Comparison of ENCODE assay signal across 12 cellular contexts in the genomic region with DNA sequence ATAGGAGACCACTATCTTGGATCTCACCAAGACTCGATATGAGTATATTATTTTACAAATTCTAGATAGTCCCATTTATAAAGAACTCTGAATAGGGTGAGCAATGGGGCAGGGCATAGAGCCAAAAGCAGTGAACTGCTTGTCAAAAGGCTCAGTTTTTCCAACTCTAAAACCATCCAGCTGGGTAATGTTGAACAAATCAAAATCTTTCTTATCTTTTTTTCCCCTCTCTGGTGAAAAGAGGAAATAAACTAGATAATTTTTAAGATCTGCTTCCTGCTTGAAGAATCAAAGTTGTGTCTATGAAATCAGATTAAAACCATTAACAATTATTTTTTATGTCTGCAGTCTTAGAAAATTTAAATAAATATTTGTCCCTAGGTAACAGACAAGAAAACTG.
DNase-seq lines count a peak whose midpoint lies in the region; ATAC-seq and TF ChIP-seq lines count a peak whose summit lies in the region.
"Had no signal": no experiment of that assay in that cellular context is flagged by ENCODE, and none has a peak within 500 bp of the region (broad histone marks: within the 10 kb centered on the region; RNA-seq: fewer than 3 reads in every experiment).

No MANE protein-coding gene starts in this region.

- H2BK120ac ChIP-seq in neuronal stem cell (ENCODE audit: low read depth, low read length) = no peak overlapping the region

- no peak overlapping the region for H3K14ac ChIP-seq in neuronal stem cell (ENCODE audit: low read length)

- H3K79me2 ChIP-seq in fibroblast of lung (ENCODE audit: control insufficient read depth, insufficient read depth, low read length) (no peaks in the 10 kb centered on the region), neural progenitor cell (ENCODE audit: low read depth) (no peaks in the 10 kb centered on the region)

- H2BK12ac ChIP-seq in neuronal stem cell (ENCODE audit: low read length) = no peak overlapping the region

- no peak overlapping the region for H4K8ac ChIP-seq in neuronal stem cell (ENCODE audit: low read depth, low read length)

- H3K36me3 Mint-ChIP-seq in neural progenitor cell = peaks cover under 1% of the 10 kb centered on the region
- H3K36me3 Mint-ChIP-seq: activated naive CD4-positive, alpha-beta T cell treated with anti-CD3 and anti-CD28 coated beads, Interleukin-2, amount 50 U/mL, for 24 hours had no signal

- no peaks in the 10 kb centered on the region for H3F3A ChIP-seq in neural progenitor cell (ENCODE audit: low read depth)

- no peak overlapping the region for H3K4me3 Mint-ChIP-seq in neural progenitor cell
- H3K4me3 Mint-ChIP-seq: activated naive CD4-positive, alpha-beta T cell treated with anti-CD3 and anti-CD28 coated beads, Interleukin-2, amount 50 U/mL, for 24 hours had no signal

- no peaks in the 10 kb centered on the region for H4K20me1 ChIP-seq in BLaER1 treated with 17β-estradiol and CSF1 and Interleukin-3, amounts not matched to agents 10 nM and 100 nM
- no peaks in the 10 kb centered on the region for H4K20me1 ChIP-seq in fibroblast of lung (ENCODE audit: control insufficient read depth, extremely low read depth, insufficient read depth, low read length)
- no peaks in the 10 kb centered on the region for H4K20me1 ChIP-seq in neural progenitor cell (ENCODE audit: low read depth)

- no peak overlapping the region for H3K27ac Mint-ChIP-seq in neural progenitor cell
- H3K27ac Mint-ChIP-seq: activated naive CD4-positive, alpha-beta T cell treated with anti-CD3 and anti-CD28 coated beads, Interleukin-2, amount 50 U/mL, for 24 hours had no signal

- no peak overlapping the region for H2BK15ac ChIP-seq in neuronal stem cell (ENCODE audit: low read length)

- H2AFZ ChIP-seq in fibroblast of lung (ENCODE audit: low read length) (no peak overlapping the region), neural progenitor cell (replicated peaks) (no peak overlapping the region), neuronal stem cell (ENCODE audit: low read length) (no peak overlapping the region)

- no peak overlapping the region for H3K4me3 ChIP-seq in BLaER1 treated with 17β-estradiol and CSF1 and Interleukin-3, amounts not matched to agents 10 nM and 100 nM
- H3K4me3 ChIP-seq in RWPE2 (ENCODE audit: severe bottlenecking) (no peak overlapping the region), fibroblast of lung (replicated peaks in 1 of 4; ENCODE audit: control extremely low read depth in 1 of 4, insufficient read depth in 1 of 4, low read depth in 3 of 4, low read length in 4 of 4) (no peak overlapping the region), ovary (no peak overlapping the region), neural progenitor cell (no peak overlapping the region), neuronal stem cell (ENCODE audit: low read length in 2 of 2) (no peak overlapping the region)

- peak overlapping the region in 8 of 11 experiments; percentile 10 to 83 (median 65); a peak in 14 of 22 replicates for H3K27ac ChIP-seq in BLaER1 treated with 17β-estradiol and CSF1 and Interleukin-3, amounts not matched to agents 10 nM and 100 nM
- H3K27ac ChIP-seq in RWPE2 (ENCODE audit: poor library complexity, severe bottlenecking) (peak overlapping the region; percentile 90), fibroblast of lung (ENCODE audit: insufficient read depth, low read length) (peak overlapping the region; percentile 41), ovary (peak overlapping the region in 1 of 2 donors; percentile 24), neural progenitor cell (no peak overlapping the region), neuronal stem cell (replicated peaks; ENCODE audit: low read length) (no peak overlapping the region)

- no peaks in the 10 kb centered on the region for H3K36me3 ChIP-seq in BLaER1 treated with 17β-estradiol and CSF1 and Interleukin-3, amounts not matched to agents 10 nM and 100 nM
- H3K36me3 ChIP-seq in RWPE2 (ENCODE audit: low read depth) (no peaks in the 10 kb centered on the region), fibroblast of lung (ENCODE audit: control insufficient read depth, insufficient read depth, low read length) (no peaks in the 10 kb centered on the region), ovary (no peaks in the 10 kb centered on the region), neural progenitor cell (no peaks in the 10 kb centered on the region), neuronal stem cell (replicated peaks in 1 of 2; ENCODE audit: control insufficient read depth in 2 of 2, insufficient read depth in 2 of 2, low read length in 2 of 2) (no peaks in the 10 kb centered on the region)

- intact Hi-C loops in ovary (cut with DNase I) = loop anchor here in 1 of 4 donors (5.0 kb wide), 1 partner anchor 67 kb away; no protein-coding TSS in a partner anchor

- peak overlapping the region; percentile 10 to 91 (median 57) for H3K4me2 ChIP-seq in BLaER1 treated with 17β-estradiol and CSF1 and Interleukin-3, amounts not matched to agents 10 nM and 100 nM
- H3K4me2 ChIP-seq in fibroblast of lung (ENCODE audit: extremely low read depth, insufficient read depth, low read length) (no peak overlapping the region), neural progenitor cell (no peak overlapping the region), neuronal stem cell (ENCODE audit: insufficient read depth, low read length, poor library complexity, severe bottlenecking) (no peak overlapping the region)

- H3K4me1 Mint-ChIP-seq in neural progenitor cell = no peaks in the 10 kb centered on the region

- peaks cover under 1% of the 10 kb centered on the region for H3K9me3 Mint-ChIP-seq in neural progenitor cell
- H3K9me3 Mint-ChIP-seq: activated naive CD4-positive, alpha-beta T cell treated with anti-CD3 and anti-CD28 coated beads, Interleukin-2, amount 50 U/mL, for 24 hours had no signal

- no peak for TF ChIP-seq POLR2A in ovary (IDR thresholded peaks at IDR 0.05)

- peaks cover 46 to 69% (median 61%) of the 10 kb centered on the region in 10 experiments for H3K4me1 ChIP-seq in BLaER1 treated with 17β-estradiol and CSF1 and Interleukin-3, amounts not matched to agents 10 nM and 100 nM
- H3K4me1 ChIP-seq in RWPE2 (ENCODE audit: insufficient read depth, poor library complexity, severe bottlenecking) (peaks cover 49% of the 10 kb centered on the region), fibroblast of lung (ENCODE audit: control insufficient read depth, extremely low read depth, insufficient read depth, low read length) (peaks cover 19% of the 10 kb centered on the region), ovary (ENCODE audit: insufficient read depth) (peaks cover 3% of the 10 kb centered on the region), neural progenitor cell (no peaks in the 10 kb centered on the region), neuronal stem cell (ENCODE audit: control insufficient read depth in 2 of 2, insufficient read depth in 1 of 2, low read depth in 1 of 2, low read length in 2 of 2) (no peaks in the 10 kb centered on the region)

- no peaks in the 10 kb centered on the region for H3K27me3 Mint-ChIP-seq in neural progenitor cell (ENCODE audit: insufficient read depth, low read depth)
- H3K27me3 Mint-ChIP-seq: activated naive CD4-positive, alpha-beta T cell treated with anti-CD3 and anti-CD28 coated beads, Interleukin-2, amount 50 U/mL, for 24 hours had no signal

- H3K79me1 ChIP-seq in neuronal stem cell (ENCODE audit: low read depth, low read length) = peaks cover 1% of the 10 kb centered on the region

- peaks cover 0 to 5% (median 0%) of the 10 kb centered on the region in 11 experiments; a peak in 3 of 22 replicates for H3K9me3 ChIP-seq in BLaER1 treated with 17β-estradiol and CSF1 and Interleukin-3, amounts not matched to agents 10 nM and 100 nM (replicated peaks in 1 of 11)
- H3K9me3 ChIP-seq in RWPE2 (ENCODE audit: severe bottlenecking) = no peaks in the 10 kb centered on the region
- no peaks in the 10 kb centered on the region for H3K9me3 ChIP-seq in fibroblast of lung (ENCODE audit: control insufficient read depth, insufficient read depth, low read depth, low read length)
- no peaks in the 10 kb centered on the region for H3K9me3 ChIP-seq in ovary
- H3K9me3 ChIP-seq in neural progenitor cell (ENCODE audit: low read depth) = no peaks in the 10 kb centered on the region
- no peaks in the 10 kb centered on the region for H3K9me3 ChIP-seq in neuronal stem cell (replicated peaks in 1 of 2; ENCODE audit: control insufficient read depth in 2 of 2, insufficient read depth in 1 of 2, low read depth in 1 of 2, low read length in 2 of 2)

- H3K9ac ChIP-seq in BLaER1 treated with 17β-estradiol and CSF1 and Interleukin-3, amounts not matched to agents 10 nM and 100 nM = peak overlapping the region in 3 of 11 experiments; percentile 29 to 46 (median 37); a peak in 3 of 22 replicates
- H3K9ac ChIP-seq in fibroblast of lung (ENCODE audit: insufficient read depth, low read length) = no peak overlapping the region
- H3K9ac ChIP-seq in neural progenitor cell = no peak overlapping the region
- no peak overlapping the region for H3K9ac ChIP-seq in neuronal stem cell (ENCODE audit: low read depth, low read length, poor library complexity)

- no peak for TF ChIP-seq EP300 in ovary (IDR thresholded peaks at IDR 0.05)

- H3K4ac ChIP-seq in neuronal stem cell (ENCODE audit: low read length) = no peak overlapping the region

- no peak overlapping the region for H2BK5ac ChIP-seq in neuronal stem cell (ENCODE audit: low read length)

- WGBS in ovary, 3 donors = 49 to 62% (median 55%) methylated on average over 1 of the region's 1 CpG
- no CpG with 5 or more reads among the region's 1 CpG for WGBS in neuronal stem cell (ENCODE audit: extremely low coverage in 2 of 2, insufficient read length in 2 of 2, insufficient replicate concordance in 1 of 2), 2 donors

- H3K27me3 ChIP-seq in BLaER1 treated with 17β-estradiol and CSF1 and Interleukin-3, amounts not matched to agents 10 nM and 100 nM = no peaks in the 10 kb centered on the region
- H3K27me3 ChIP-seq in RWPE2 (ENCODE audit: insufficient read depth, poor library complexity, severe bottlenecking) = no peaks in the 10 kb centered on the region
- no peaks in the 10 kb centered on the region for H3K27me3 ChIP-seq in fibroblast of lung (ENCODE audit: control insufficient read depth, insufficient read depth, low read length)
- H3K27me3 ChIP-seq in ovary = no peaks in the 10 kb centered on the region
- no peaks in the 10 kb centered on the region for H3K27me3 ChIP-seq in neural progenitor cell
- H3K27me3 ChIP-seq in neuronal stem cell (ENCODE audit: control insufficient read depth in 3 of 3, insufficient read depth in 3 of 3, low read depth in 1 of 3, low read length in 3 of 3) = no peaks in the 10 kb centered on the region

- no peak overlapping the region for H3K18ac ChIP-seq in neuronal stem cell (ENCODE audit: low read length)

- no peak for DNase-seq in RWPE2 (ENCODE audit: low spot score)
- DNase-seq in fibroblast of lung (ENCODE audit: low read depth in 2 of 2) = peak; percentile 74 to 75
- DNase-seq in ovary = peak in 3 of 5 donors; percentile 36 to 65 (median 52)
- no peak for DNase-seq in neural progenitor cell (ENCODE audit: low spot score)
- no peak for DNase-seq in neuronal stem cell (ENCODE audit: low spot score)
- DNase-seq: DND-41, NCI-H1694, T-helper 9 cell had no signal

- H2AK5ac ChIP-seq in neuronal stem cell (ENCODE audit: low read depth, low read length) = no peak overlapping the region

- no peak overlapping the region for H3K23ac ChIP-seq in neuronal stem cell (ENCODE audit: low read depth, low read length, poor library complexity)

- H4K91ac ChIP-seq in neuronal stem cell (ENCODE audit: low read depth, low read length, poor library complexity) = no peak overlapping the region

- no peak for TF ChIP-seq CTCF in RWPE2 (IDR thresholded peaks at IDR 0.05; ENCODE audit: poor library complexity, severe bottlenecking)
- no peak for TF ChIP-seq CTCF in fibroblast of lung (conservative IDR thresholded peaks at IDR 0.05 in 1 of 2, IDR thresholded peaks at IDR 0.05 in 1 of 2; ENCODE audit: low read depth in 1 of 2, low read length in 2 of 2)
- no peak for TF ChIP-seq CTCF in ovary (IDR thresholded peaks at IDR 0.05)
- no peak for TF ChIP-seq CTCF in neural progenitor cell (IDR thresholded peaks at IDR 0.05)

- no peak for ATAC-seq in RWPE2 (ENCODE audit: low read depth)
- no peak for ATAC-seq in HG03432 (IDR thresholded peaks at IDR 0.05; ENCODE audit: unreplicated experiment)
- no peak for ATAC-seq in GM21529 (IDR thresholded peaks at IDR 0.05; ENCODE audit: unreplicated experiment)

Comparison
In these comparisons a context has a peak if more than half of its experiments do, and no peak if none do; other contexts are left out.
1. H3K27ac ChIP-seq: peak in BLaER1 treated with 17β-estradiol and CSF1 and Interleukin-3, amounts not matched to agents 10 nM and 100 nM (8 of 11), RWPE2 (single experiment) and fibroblast of lung (single experiment); none in neural progenitor cell (single experiment) and neuronal stem cell (single experiment).
2. H3K4me2 ChIP-seq: peak in BLaER1 treated with 17β-estradiol and CSF1 and Interleukin-3, amounts not matched to agents 10 nM and 100 nM (11 of 11); none in fibroblast of lung (single experiment), neural progenitor cell (single experiment) and neuronal stem cell (single experiment).
3. DNase-seq: peak in fibroblast of lung (2 of 2) and ovary (3 of 5); none in RWPE2 (single experiment), neural progenitor cell (single experiment) and neuronal stem cell (single experiment).